Comparison of ENCODE assay signal across 8 cellular contexts in genomic region chr12:120640840-120641833, GRCh38. TPM values are rescaled to one million over a fixed set of nuclear protein-coding genes. Genes with fewer than 3 reads are reported as not detected.
DNase-seq lines count a peak whose midpoint lies in the region; ATAC-seq, FAIRE-seq and TF ChIP-seq lines count a peak whose summit lies in the region.

No MANE protein-coding gene starts in this region.

- H3K27ac ChIP-seq in OCI-LY3 (ENCODE audit: low read length) (no peak overlapping the region), foreskin keratinocyte (no peak overlapping the region), prostate gland (no peak overlapping the region)

- TF ChIP-seq POLR2A in GM12891 (IDR thresholded peaks at IDR 0.05; ENCODE audit: low read depth, low read length): no peak
- no peak for TF ChIP-seq POLR2A in prostate gland (IDR thresholded peaks at IDR 0.05)

- H3K36me3 ChIP-seq in OCI-LY3 (replicated peaks; ENCODE audit: low read depth, low read length) (no peaks in the 10 kb centered on the region), prostate gland (no peaks in the 10 kb centered on the region)

- DNase-seq in GM12891 (ENCODE audit: insufficient read length, low spot score): peak; percentile 59
- DNase-seq in activated T-helper 9 cell treated with anti-CD3 and anti-CD28 coated beads, Interleukin-2, amount 50 U/mL, for 16 hours (ENCODE audit: low read depth): peak; percentile 29
- peak; percentile 22 to 49 for DNase-seq in foreskin keratinocyte
- DNase-seq in prostate gland (ENCODE audit: low spot score): peak; percentile 22
- DNase-seq in NCI-H1436 (lab: John Stamatoyannopoulos, UW): no peak

- H3K4me2 ChIP-seq in OCI-LY3 (ENCODE audit: low read length): peak overlapping the region; percentile 100

- H3K9me3 ChIP-seq in OCI-LY3 (ENCODE audit: insufficient read depth, low read length) (no peaks in the 10 kb centered on the region), prostate gland (no peaks in the 10 kb centered on the region)

- no peak overlapping the region for H2AFZ ChIP-seq in OCI-LY3 (ENCODE audit: low read depth, low read length)

- TF ChIP-seq CTCF in OCI-LY3 (IDR thresholded peaks at IDR 0.05; ENCODE audit: low read depth, low read length): no peak
- no peak for TF ChIP-seq CTCF in foreskin keratinocyte (conservative IDR thresholded peaks at IDR 0.05)
- no peak for TF ChIP-seq CTCF in prostate gland (IDR thresholded peaks at IDR 0.05)

- FAIRE-seq in GM12891 (lab: Jason Lieb, UNC): peak; percentile 80

- intact Hi-C loops in prostate gland (cut with DNase I): loop anchor here (10.0 kb wide), 2 partner anchors 196 to 464 kb away; partner anchors contain the start of genes GATC and TRIAP1

- WGBS in prostate gland: 1% methylated on average over 45 of the region's 120 CpGs

- peaks cover 12% of the 10 kb centered on the region for H3K4me1 ChIP-seq in OCI-LY3 (ENCODE audit: low read length)
- H3K4me1 ChIP-seq in foreskin keratinocyte: no peaks in the 10 kb centered on the region
- no peaks in the 10 kb centered on the region for H3K4me1 ChIP-seq in prostate gland (replicated peaks)

- peak overlapping the region; percentile 54; the same call in 1 of the 2 replicates for H3K9ac ChIP-seq in OCI-LY3 (ENCODE audit: low read length)

- ATAC-seq in HG02588 (IDR thresholded peaks at IDR 0.05; ENCODE audit: unreplicated experiment) (peak; percentile 34), foreskin keratinocyte (peak; percentile 76), HG03520 (IDR thresholded peaks at IDR 0.05; ENCODE audit: unreplicated experiment) (no peak)

- H3K79me2 ChIP-seq in OCI-LY3 (ENCODE audit: low read length): no peaks in the 10 kb centered on the region

- H3K4me3 ChIP-seq in OCI-LY3 (ENCODE audit: low read length) (peak overlapping the region; percentile 86), prostate gland (peak overlapping the region; percentile 29 to 41)

- H4K20me1 ChIP-seq in OCI-LY3 (ENCODE audit: insufficient read depth, low read length): no peaks in the 10 kb centered on the region

- H3K27me3 ChIP-seq in OCI-LY3 (ENCODE audit: low read depth, low read length): peaks cover 12% of the 10 kb centered on the region
- peaks cover 61% of the 10 kb centered on the region for H3K27me3 ChIP-seq in foreskin keratinocyte
- H3K27me3 ChIP-seq in prostate gland (replicated peaks; ENCODE audit: insufficient read depth): no peaks in the 10 kb centered on the region

TF ChIP-seq in GM12891, 5 proteins besides CTCF, POLR2A, EP300 and RAD21:
- TF ChIP-seq PAX5 (IDR thresholded peaks at IDR 0.05; ENCODE audit: insufficient read depth, low read length, severe bottlenecking) (no peak), POLR2AphosphoS5 (IDR thresholded peaks at IDR 0.05; ENCODE audit: low read depth, low read length) (no peak), TAF1 (IDR thresholded peaks at IDR 0.05; ENCODE audit: low read depth, low read length) (no peak), SPI1 (IDR thresholded peaks at IDR 0.05; ENCODE audit: low read depth, low read length) (no peak), POU2F2 (IDR thresholded peaks at IDR 0.05; ENCODE audit: low read depth, low read length) (no peak)

RNA-seq across cellular contexts. Expression of gene CABP1, which starts 0.7 kb away (rescaled TPM):
- 1.2 TPM for polyA plus RNA-seq in GM12891 (2012; ENCODE audit: low read depth, missing spikeins)
- total RNA-seq in foreskin keratinocyte (not detected in 2 replicates), prostate gland (under 1 TPM; 0.23 to 0.62 TPM)
- polyA plus RNA-seq in foreskin keratinocyte: not detected in 2 replicates

RNA-seq across cellular contexts. Expression of gene MLEC, which starts 45.8 kb away (rescaled TPM):
- 32.9 TPM for polyA plus RNA-seq in GM12891 (2012; ENCODE audit: low read depth, missing spikeins)
- total RNA-seq in foreskin keratinocyte: 85.0 and 90.5 TPM in 2 replicates
- polyA plus RNA-seq in foreskin keratinocyte: 49.5 and 50.6 TPM in 2 replicates
- total RNA-seq in prostate gland: 100 to 1,000 TPM; 116 to 124 TPM

RNA-seq across cellular contexts. Expression of gene POP5, which starts 59.9 kb away (rescaled TPM):
- polyA plus RNA-seq in GM12891 (2012; ENCODE audit: low read depth, missing spikeins): 63.3 TPM
- 60.7 and 65.4 TPM in 2 replicates for total RNA-seq in foreskin keratinocyte
- polyA plus RNA-seq in foreskin keratinocyte: 75.7 and 81.4 TPM in 2 replicates
- 10 to 100 TPM; 39.3 to 45.2 TPM for total RNA-seq in prostate gland
